20 cellular contexts compared by ENCODE assay signal in the genomic region with DNA sequence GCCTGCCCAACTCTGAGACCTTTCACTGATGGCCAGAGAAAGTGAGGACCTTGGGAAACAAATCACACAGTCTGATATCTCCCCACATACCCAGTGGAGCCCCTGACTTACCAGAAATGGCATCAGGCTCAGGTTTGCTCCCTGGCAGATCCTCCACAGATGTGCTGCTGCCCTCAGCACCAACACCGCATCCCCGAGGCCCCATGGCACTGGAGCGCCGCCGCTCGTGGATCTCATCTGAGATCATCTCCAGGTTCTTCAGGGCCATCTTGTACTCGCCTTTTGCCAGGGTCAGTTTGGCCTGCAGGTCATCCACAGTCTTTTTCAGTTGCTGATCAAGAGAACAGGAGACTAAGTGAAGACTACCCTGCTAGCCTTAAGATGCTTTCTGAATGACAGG. TPM values are rescaled to one million over a fixed set of nuclear protein-coding genes. Genes with fewer than 3 reads are reported as not detected.
A peak's percentile ranks its signal among the peaks of the same experiment; 100 is the strongest.
DNase-seq lines count a peak whose midpoint lies in the region; ATAC-seq and TF ChIP-seq lines count a peak whose summit lies in the region.
"Had no signal": no experiment of that assay in that cellular context is flagged by ENCODE, and none has a peak within 500 bp of the region (broad histone marks: within the 10 kb centered on the region; RNA-seq: fewer than 3 reads in every experiment).

No MANE protein-coding gene starts in this region.

- H3K27me3 ChIP-seq in HCT116 (ENCODE audit: insufficient read depth, low read length), result no peaks in the 10 kb centered on the region
- H3K27me3 ChIP-seq: neutrophil had no signal

- no peaks in the 10 kb centered on the region for H3K4me1 ChIP-seq in HCT116 (ENCODE audit: control insufficient read depth in 1 of 2, insufficient read depth in 2 of 2, low read length in 2 of 2)

- no peaks in the 10 kb centered on the region for H3K79me2 ChIP-seq in HCT116 (ENCODE audit: insufficient read depth, low read length)

- no peak overlapping the region for H3K27ac ChIP-seq in HCT116 (ENCODE audit: low read depth, low read length)
- H3K27ac ChIP-seq: epithelial cell of prostate, HL-60, lower lobe of right lung, neutrophil, PC-9 had no signal

- no peak for TF ChIP-seq CTCF in HCT116 (IDR thresholded peaks at IDR 0.05 in 2 of 3, conservative IDR thresholded peaks at IDR 0.05 in 1 of 3; ENCODE audit: borderline replicate concordance in 1 of 3, insufficient read depth in 1 of 3, low read depth in 2 of 3, low read length in 2 of 3)

- peaks cover 6 to 7% of the 10 kb centered on the region in 2 donors for H3K36me3 Mint-ChIP-seq in activated T-cell treated with anti-CD3 and anti-CD28 coated beads, Interleukin-2, amount 50 U/mL, for 72 hours (ENCODE audit: insufficient read depth in 2 of 2)
- peaks cover 36% of the 10 kb centered on the region for H3K36me3 Mint-ChIP-seq in activated T-cell treated with anti-CD3 and anti-CD28 coated beads, Interleukin-2, amount 50 U/mL, for 4 hours (ENCODE audit: insufficient read depth)
- H3K36me3 Mint-ChIP-seq in effector memory CD8-positive, alpha-beta T cell (ENCODE audit: insufficient read depth), result peaks cover 64% of the 10 kb centered on the region
- H3K36me3 Mint-ChIP-seq in stimulated activated effector memory CD8-positive, alpha-beta T cell treated with anti-CD3 and anti-CD28 coated beads, Interleukin-12 subunit alpha, Interleukin-12 subunit beta, amount 100 ng/mL, for 72 hours, result peaks cover 82% of the 10 kb centered on the region

- no peak overlapping the region for H2AFZ ChIP-seq in HCT116 (ENCODE audit: low read depth, low read length, poor library complexity, severe bottlenecking)
- H2AFZ ChIP-seq: PC-9 had no signal

- intact Hi-C loops in HCT116 (cut with micrococcal nuclease), result no loop called here

- no peak for ATAC-seq in activated T-cell treated with anti-CD3 and anti-CD28 coated beads, Interleukin-2, amount 50 U/mL, for 72 hours (replicated peaks in 1 of 2)
- no peak for ATAC-seq in activated T-cell treated with anti-CD3 and anti-CD28 coated beads, Interleukin-2, amount 50 U/mL, for 4 hours
- ATAC-seq in HCT116, result no peak
- no peak for ATAC-seq in effector memory CD8-positive, alpha-beta T cell (replicated peaks)
- no peak for ATAC-seq in stimulated activated effector memory CD8-positive, alpha-beta T cell treated with anti-CD3 and anti-CD28 coated beads, Interleukin-12 subunit alpha, Interleukin-12 subunit beta, amount 100 ng/mL, for 72 hours
- ATAC-seq in GM21360 (IDR thresholded peaks at IDR 0.05; ENCODE audit: unreplicated experiment), result no peak
- ATAC-seq: lower lobe of right lung had no signal

- H3K4me3 ChIP-seq in HCT116 (replicated peaks in 1 of 2; ENCODE audit: low read depth in 1 of 2, low read length in 2 of 2), result no peak overlapping the region
- H3K4me3 ChIP-seq: lower lobe of right lung, PC-9, skin epidermis had no signal

- H4K20me1 ChIP-seq in HCT116 (ENCODE audit: insufficient read depth), result no peaks in the 10 kb centered on the region

- POLR2A ChIA-PET in HCT116 (lab: Charles Lee), result no interaction called here

- no peak overlapping the region for H3K4me3 Mint-ChIP-seq in activated T-cell treated with anti-CD3 and anti-CD28 coated beads, Interleukin-2, amount 50 U/mL, for 72 hours
- no peak overlapping the region for H3K4me3 Mint-ChIP-seq in activated T-cell treated with anti-CD3 and anti-CD28 coated beads, Interleukin-2, amount 50 U/mL, for 4 hours
- no peak overlapping the region for H3K4me3 Mint-ChIP-seq in effector memory CD8-positive, alpha-beta T cell
- H3K4me3 Mint-ChIP-seq in stimulated activated effector memory CD8-positive, alpha-beta T cell treated with anti-CD3 and anti-CD28 coated beads, Interleukin-12 subunit alpha, Interleukin-12 subunit beta, amount 100 ng/mL, for 72 hours, result no peak overlapping the region
- H3K4me3 Mint-ChIP-seq: H9 had no signal

- H3K27ac Mint-ChIP-seq in activated T-cell treated with anti-CD3 and anti-CD28 coated beads, Interleukin-2, amount 50 U/mL, for 72 hours, result peak overlapping the region; percentile 48
- peak overlapping the region; percentile 82 to 89 for H3K27ac Mint-ChIP-seq in effector memory CD8-positive, alpha-beta T cell
- peak overlapping the region; percentile 76 for H3K27ac Mint-ChIP-seq in stimulated activated effector memory CD8-positive, alpha-beta T cell treated with anti-CD3 and anti-CD28 coated beads, Interleukin-12 subunit alpha, Interleukin-12 subunit beta, amount 100 ng/mL, for 72 hours
- H3K27ac Mint-ChIP-seq: H9 had no signal

- H3K9me3 Mint-ChIP-seq in activated T-cell treated with anti-CD3 and anti-CD28 coated beads, Interleukin-2, amount 50 U/mL, for 72 hours, result no peaks in the 10 kb centered on the region
- no peaks in the 10 kb centered on the region for H3K9me3 Mint-ChIP-seq in activated T-cell treated with anti-CD3 and anti-CD28 coated beads, Interleukin-2, amount 50 U/mL, for 4 hours
- no peaks in the 10 kb centered on the region for H3K9me3 Mint-ChIP-seq in effector memory CD8-positive, alpha-beta T cell
- no peaks in the 10 kb centered on the region for H3K9me3 Mint-ChIP-seq in stimulated activated effector memory CD8-positive, alpha-beta T cell treated with anti-CD3 and anti-CD28 coated beads, Interleukin-12 subunit alpha, Interleukin-12 subunit beta, amount 100 ng/mL, for 72 hours
- H3K9me3 Mint-ChIP-seq: H9 had no signal

- no peak overlapping the region for H3K9ac ChIP-seq in HCT116 (ENCODE audit: low read length)

- H3K4me2 ChIP-seq in HCT116 (ENCODE audit: low read length), result no peak overlapping the region
- H3K4me2 ChIP-seq: PC-9 had no signal

- no peaks in the 10 kb centered on the region for H3K9me2 ChIP-seq in HCT116 (ENCODE audit: insufficient read depth)

- H3K4me1 Mint-ChIP-seq in activated T-cell treated with anti-CD3 and anti-CD28 coated beads, Interleukin-2, amount 50 U/mL, for 72 hours (ENCODE audit: low read depth), result no peaks in the 10 kb centered on the region
- peaks cover 3% of the 10 kb centered on the region for H3K4me1 Mint-ChIP-seq in activated T-cell treated with anti-CD3 and anti-CD28 coated beads, Interleukin-2, amount 50 U/mL, for 4 hours (ENCODE audit: low read depth)
- H3K4me1 Mint-ChIP-seq in effector memory CD8-positive, alpha-beta T cell (ENCODE audit: low read depth in 2 of 2), result peaks cover 19 to 21% of the 10 kb centered on the region in 2 donors
- H3K4me1 Mint-ChIP-seq in stimulated activated effector memory CD8-positive, alpha-beta T cell treated with anti-CD3 and anti-CD28 coated beads, Interleukin-12 subunit alpha, Interleukin-12 subunit beta, amount 100 ng/mL, for 72 hours, result peaks cover 39% of the 10 kb centered on the region

- H3K27me3 Mint-ChIP-seq in activated T-cell treated with anti-CD3 and anti-CD28 coated beads, Interleukin-2, amount 50 U/mL, for 72 hours (ENCODE audit: low read depth), result no peaks in the 10 kb centered on the region
- no peaks in the 10 kb centered on the region for H3K27me3 Mint-ChIP-seq in activated T-cell treated with anti-CD3 and anti-CD28 coated beads, Interleukin-2, amount 50 U/mL, for 4 hours (ENCODE audit: low read depth)
- no peaks in the 10 kb centered on the region for H3K27me3 Mint-ChIP-seq in effector memory CD8-positive, alpha-beta T cell

- CTCF ChIA-PET in HCT116 (lab: Charles Lee), result no interaction called here

- no peak for DNase-seq in activated T-cell treated with anti-CD3 and anti-CD28 coated beads, Interleukin-2, amount 50 U/mL, for 72 hours
- no peak for DNase-seq in activated T-cell treated with anti-CD3 and anti-CD28 coated beads, Interleukin-2, amount 50 U/mL, for 4 hours
- no peak for DNase-seq in HCT116 (ENCODE audit: low read depth, low spot score)
- no peak for DNase-seq in effector memory CD8-positive, alpha-beta T cell
- no peak for DNase-seq in stimulated activated effector memory CD8-positive, alpha-beta T cell treated with anti-CD3 and anti-CD28 coated beads, Interleukin-12 subunit alpha, Interleukin-12 subunit beta, amount 100 ng/mL, for 72 hours (ENCODE audit: low spot score in 2 of 2)
- no peak for DNase-seq in DMS 273 (lab: John Stamatoyannopoulos, UW; ENCODE audit: unreplicated experiment)
- DNase-seq in SHP77 treated with DMSO at 0.1 percent for 48 hours (lab: John Stamatoyannopoulos, UW), result no peak
- DNase-seq: activated CD4-positive, alpha-beta T cell treated with anti-CD3 and anti-CD28 coated beads for 4 hours; cerebellar nuclear complex; H9; lower lobe of right lung; NCI-H1694; NCI-H524 treated with DMSO at 0.1 percent for 48 hours; NK-92 treated with Interleukin-12 subunit alpha and Interleukin-12 subunit beta, amount 100 ng/mL, for 24 hours; PC-9 had no signal

- peaks cover 25 to 26% of the 10 kb centered on the region in 2 experiments; a peak in 3 of 4 replicates for H3K36me3 ChIP-seq in HCT116 (ENCODE audit: control insufficient read depth in 1 of 2, insufficient read depth in 2 of 2, low read length in 2 of 2)

- no peak for TF ChIP-seq POLR2A in HCT116 (IDR thresholded peaks at IDR 0.05; ENCODE audit: borderline replicate concordance, extremely low read depth, insufficient read depth, insufficient read length)

- no TSS peak for BruUV-seq in HCT116 (replicated peaks; lab: Mats Ljungman, UMichigan)

- TF ChIP-seq RAD21 in HCT116 (IDR thresholded peaks at IDR 0.05; ENCODE audit: low read depth), result no peak

- RAD21 ChIA-PET in HCT116 (lab: Charles Lee; ENCODE audit: low non-redundant PET in 1 of 2, low total read pairs in 2 of 2, uncharacterized antibody in 2 of 2, unreplicated experiment in 2 of 2), result no interaction called here

- no peaks in the 10 kb centered on the region for H3K9me3 ChIP-seq in HCT116 (ENCODE audit: control insufficient read depth in 1 of 2, insufficient read depth in 1 of 2, low read depth in 1 of 2, low read length in 2 of 2)
- H3K9me3 ChIP-seq: lower lobe of right lung, neutrophil had no signal

TF ChIP-seq in HCT116, 20 proteins besides CTCF, POLR2A, EP300 and RAD21:
- TF ChIP-seq POLR2AphosphoS5 (IDR thresholded peaks at IDR 0.05; ENCODE audit: low read depth, low read length), result 0 out of 2 replicates have a peak, but pooled peaks have one; percentile 0
- no peak for TF ChIP-seq ELF1 (IDR thresholded peaks at IDR 0.05; ENCODE audit: borderline replicate concordance, low read depth)

RNA-seq across cellular contexts. Expression of a gene that starts 52.7 kb away (rescaled TPM):
- 10 to 100 TPM; 26.9 to 29.6 TPM for total RNA-seq in activated T-cell treated with anti-CD3 and anti-CD28 coated beads, Interleukin-2, amount 50 U/mL, for 72 hours
- total RNA-seq in activated T-cell treated with anti-CD3 and anti-CD28 coated beads, Interleukin-2, amount 50 U/mL, for 4 hours, result 10 to 100 TPM; 22.9 to 24.7 (median 24.2) TPM
- 27.7 TPM for total RNA-seq in HCT116 (2021; ENCODE audit: unreplicated experiment)
- polyA plus RNA-seq in HCT116 (2012), result 9.7 and 11.2 TPM in 2 replicates
